In genomic region chr22:40121463-40121862, GRCh38 we compare ENCODE assay signal across 17 cellular contexts. TPM values are rescaled to one million over a fixed set of nuclear protein-coding genes. Genes with fewer than 3 reads are reported as not detected.
A peak's percentile ranks its signal among the peaks of the same experiment; 100 is the strongest.
DNase-seq lines count a peak whose midpoint lies in the region; ATAC-seq and TF ChIP-seq lines count a peak whose summit lies in the region.
"Had no signal": no experiment of that assay in that cellular context is flagged by ENCODE, and none has a peak within 500 bp of the region (broad histone marks: within the 10 kb centered on the region; RNA-seq: fewer than 3 reads in every experiment).

No MANE protein-coding gene starts in this region.

- CTCF ChIA-PET in CD4-positive, alpha-beta T cell (lab: Charles Lee) = interaction anchor here (1.7 kb wide), 1 partner anchor 227 kb away, joined by 4 read pairs; no protein-coding TSS in a partner anchor

- peak overlapping the region; percentile 40 for H3K4me3 Mint-ChIP-seq in CD4-positive, alpha-beta T cell
- H3K4me3 Mint-ChIP-seq in neural crest cell = no peak overlapping the region
- H3K4me3 Mint-ChIP-seq: activated B cell treated with CpG ODN at 0.5 μM for 24 hours, memory B cell had no signal

- H3K36me3 ChIP-seq in KOPT-K1 (ENCODE audit: insufficient read depth, low read length) = no peaks in the 10 kb centered on the region
- H3K36me3 ChIP-seq: prostate gland had no signal

- H3K27ac Mint-ChIP-seq in CD4-positive, alpha-beta T cell = peak overlapping the region; percentile 87
- H3K27ac Mint-ChIP-seq in neural crest cell (ENCODE audit: unreplicated experiment) = no peak overlapping the region
- H3K27ac Mint-ChIP-seq: activated B cell treated with CpG ODN at 0.5 μM for 24 hours, memory B cell had no signal

- H3K27ac ChIP-seq in CD4-positive, alpha-beta T cell (ENCODE audit: low read depth, low read length) = no peak overlapping the region
- H3K27ac ChIP-seq in KOPT-K1 (ENCODE audit: low read depth, low read length, poor library complexity, severe bottlenecking) = peak overlapping the region; percentile 49
- H3K27ac ChIP-seq: prostate gland had no signal

- ATAC-seq in CD4-positive, alpha-beta T cell (ENCODE audit: poor library complexity) = peak; percentile 27
- no peak for ATAC-seq in HG02870 (IDR thresholded peaks at IDR 0.05; ENCODE audit: unreplicated experiment)

- peaks cover 71% of the 10 kb centered on the region for H3K36me3 Mint-ChIP-seq in CD4-positive, alpha-beta T cell (ENCODE audit: low read depth)
- no peaks in the 10 kb centered on the region for H3K36me3 Mint-ChIP-seq in neural crest cell (ENCODE audit: low read depth)

- no peaks in the 10 kb centered on the region for H3K27me3 Mint-ChIP-seq in CD4-positive, alpha-beta T cell
- H3K27me3 Mint-ChIP-seq in neural crest cell (ENCODE audit: low read depth) = no peaks in the 10 kb centered on the region
- H3K27me3 Mint-ChIP-seq: activated B cell treated with CpG ODN at 0.5 μM for 24 hours, memory B cell had no signal

- no peaks in the 10 kb centered on the region for H3K9me3 ChIP-seq in CD4-positive, alpha-beta T cell (ENCODE audit: control insufficient read depth, low read length)
- H3K9me3 ChIP-seq in KOPT-K1 (ENCODE audit: insufficient read depth, low read length, poor library complexity, severe bottlenecking) = no peaks in the 10 kb centered on the region
- H3K9me3 ChIP-seq: prostate gland had no signal

- POLR2A ChIA-PET in CD4-positive, alpha-beta T cell (lab: Charles Lee) = interaction anchor here (0.6 kb wide), 1 partner anchor 58 kb away, joined by 3 read pairs; no protein-coding TSS in a partner anchor

- no peak for TF ChIP-seq CTCF in CD4-positive, alpha-beta T cell (IDR thresholded peaks at IDR 0.05)
- TF ChIP-seq CTCF in neural crest cell (conservative IDR thresholded peaks at IDR 0.05) = no peak

- H3K4me1 Mint-ChIP-seq in CD4-positive, alpha-beta T cell (ENCODE audit: low read depth) = peaks cover 76% of the 10 kb centered on the region
- peaks cover 8% of the 10 kb centered on the region for H3K4me1 Mint-ChIP-seq in neural crest cell

- H3K9me3 Mint-ChIP-seq in CD4-positive, alpha-beta T cell = no peaks in the 10 kb centered on the region
- no peaks in the 10 kb centered on the region for H3K9me3 Mint-ChIP-seq in neural crest cell
- H3K9me3 Mint-ChIP-seq: activated B cell treated with CpG ODN at 0.5 μM for 24 hours, memory B cell had no signal

- no peaks in the 10 kb centered on the region for H3K27me3 ChIP-seq in CD4-positive, alpha-beta T cell (ENCODE audit: control insufficient read depth, insufficient read depth, low read length)
- H3K27me3 ChIP-seq: dorsolateral prefrontal cortex had no signal

- DNase-seq in CD4-positive, alpha-beta T cell = peak in 1 of 10 experiments; percentile 31
- peak; percentile 14 for DNase-seq in astrocyte of the hippocampus (ENCODE audit: low read depth, low spot score)
- DNase-seq in neural crest cell (ENCODE audit: low read depth, low spot score) = peak; percentile 4
- DNase-seq in DMS53 treated with DMSO at 0.1 percent for 48 hours (lab: John Stamatoyannopoulos, UW; ENCODE audit: unreplicated experiment) = no peak
- no peak for DNase-seq in stimulated activated CD4-positive, alpha-beta T cell treated with anti-CD3 and anti-CD28 coated beads, Interleukin-2, amount 100 ng/mL, for 24 hours
- DNase-seq in GF-D8 (lab: John Stamatoyannopoulos, UW) = no peak
- DNase-seq: activated B cell treated with CpG ODN at 0.5 μM for 24 hours, activated T-cell treated with anti-CD3 and anti-CD28 coated beads for 4 hours, C1 segment of cervical spinal cord, dorsolateral prefrontal cortex, GOT3, KG1, NCI-H2029 had no signal

- intact Hi-C loops in CD4-positive, alpha-beta T cell (cut with DNase I, micrococcal nuclease) = no loop called here

RNA-seq across cellular contexts. Expression of gene TNRC6B, which starts 56.3 kb away (rescaled TPM):
- 100 to 1,000 TPM; 110 to 111 TPM for total RNA-seq in CD4-positive, alpha-beta T cell
- total RNA-seq in neural crest cell = 36.8 and 42.8 TPM in 2 replicates

Comparison
In these comparisons a context has a peak if more than half of its experiments do, and no peak if none do; other contexts are left out.
1. DNase-seq: peak in astrocyte of the hippocampus (single experiment) and neural crest cell (single experiment); none in DMS53 treated with DMSO at 0.1 percent for 48 hours (single experiment), stimulated activated CD4-positive, alpha-beta T cell treated with anti-CD3 and anti-CD28 coated beads, Interleukin-2, amount 100 ng/mL, for 24 hours (0 of 2) and GF-D8 (single experiment).